ENCODE assay signal across 9 cellular contexts in genomic region chr4:112516401-112517066, GRCh38. TPM values are rescaled to one million over a fixed set of nuclear protein-coding genes. Genes with fewer than 3 reads are reported as not detected.
DNase-seq lines count a peak whose midpoint lies in the region; ATAC-seq and TF ChIP-seq lines count a peak whose summit lies in the region.
"Had no signal": no experiment of that assay in that cellular context is flagged by ENCODE, and none has a peak within 500 bp of the region (broad histone marks: within the 10 kb centered on the region; RNA-seq: fewer than 3 reads in every experiment).

No MANE protein-coding gene starts in this region.

- WGBS in heart left ventricle, 4 donors: 1 to 2% (median 1%) methylated on average over 42 to 56 of the region's 56 CpGs

- intact Hi-C loops in CD8-positive, alpha-beta T cell (cut with DNase I, micrococcal nuclease): loop anchor here in 1 of 2 experiments (5.0 kb wide), 1 partner anchor 1251 kb away; no protein-coding TSS in a partner anchor
- intact Hi-C loops in heart left ventricle (cut with DNase I): no loop called here

- no peaks in the 10 kb centered on the region for H3K36me3 ChIP-seq in CD8-positive, alpha-beta T cell (ENCODE audit: insufficient read depth, low read length)
- no peaks in the 10 kb centered on the region for H3K36me3 ChIP-seq in SJSA1
- H3K36me3 ChIP-seq in heart left ventricle: no peaks in the 10 kb centered on the region

- peaks cover 30% of the 10 kb centered on the region for H3K4me1 ChIP-seq in CD8-positive, alpha-beta T cell (ENCODE audit: insufficient read depth, low read length)
- H3K4me1 ChIP-seq in SJSA1 (replicated peaks) (peaks cover 28% of the 10 kb centered on the region), heart left ventricle (peaks cover 5 to 51% (median 17%) of the 10 kb centered on the region in 12 donors)

- ATAC-seq in CD8-positive, alpha-beta T cell: no peak
- peak; percentile 34 for ATAC-seq in HG03354 (IDR thresholded peaks at IDR 0.05; ENCODE audit: poor library complexity, severe bottlenecking, unreplicated experiment)
- ATAC-seq in heart left ventricle: peak in 1 of 4 donors; percentile 20
- ATAC-seq in stimulated activated effector memory CD8-positive, alpha-beta T cell treated with anti-CD3 and anti-CD28 coated beads, Interleukin-12 subunit alpha, Interleukin-12 subunit beta, amount 100 ng/mL, for 72 hours: no peak
- ATAC-seq in esophagus mucosa: no peak

- no peaks in the 10 kb centered on the region for H3K9me3 ChIP-seq in CD8-positive, alpha-beta T cell (ENCODE audit: low read length)
- H3K9me3 ChIP-seq in SJSA1 (replicated peaks) (no peaks in the 10 kb centered on the region), heart left ventricle (no peaks in the 10 kb centered on the region)

- POLR2A ChIA-PET in CD8-positive, alpha-beta T cell (lab: Charles Lee): no interaction called here

- H3K27ac ChIP-seq in CD8-positive, alpha-beta T cell (ENCODE audit: low read depth, low read length): no peak overlapping the region
- H3K27ac ChIP-seq in SJSA1 (no peak overlapping the region), heart left ventricle (no peak overlapping the region)
- H3K27ac ChIP-seq: epithelial cell of prostate had no signal

- CTCF ChIA-PET in CD8-positive, alpha-beta T cell (lab: Charles Lee): interaction anchor here (1.3 to 1.7 kb wide), 3 partner anchors 12 to 189 kb away, joined by 3 to 4 read pairs (median 4); no protein-coding TSS in a partner anchor

- peak overlapping the region; percentile 27 for H3K4me3 ChIP-seq in CD8-positive, alpha-beta T cell (ENCODE audit: low read depth, low read length)
- H3K4me3 ChIP-seq in SJSA1: peak overlapping the region; percentile 13
- H3K4me3 ChIP-seq in heart left ventricle: peak overlapping the region; percentile 24 to 66 (median 53)

- H3K36me3 Mint-ChIP-seq in CD8-positive, alpha-beta T cell: peaks cover 3% of the 10 kb centered on the region
- no peaks in the 10 kb centered on the region for H3K36me3 Mint-ChIP-seq in stimulated activated effector memory CD8-positive, alpha-beta T cell treated with anti-CD3 and anti-CD28 coated beads, Interleukin-12 subunit alpha, Interleukin-12 subunit beta, amount 100 ng/mL, for 72 hours

- H3K27ac Mint-ChIP-seq in CD8-positive, alpha-beta T cell: no peak overlapping the region
- no peak overlapping the region for H3K27ac Mint-ChIP-seq in stimulated activated effector memory CD8-positive, alpha-beta T cell treated with anti-CD3 and anti-CD28 coated beads, Interleukin-12 subunit alpha, Interleukin-12 subunit beta, amount 100 ng/mL, for 72 hours

- peaks cover 4% of the 10 kb centered on the region for H3K9me3 Mint-ChIP-seq in CD8-positive, alpha-beta T cell
- H3K9me3 Mint-ChIP-seq in stimulated activated effector memory CD8-positive, alpha-beta T cell treated with anti-CD3 and anti-CD28 coated beads, Interleukin-12 subunit alpha, Interleukin-12 subunit beta, amount 100 ng/mL, for 72 hours: no peaks in the 10 kb centered on the region

- peak overlapping the region; percentile 86 for H3K4me3 Mint-ChIP-seq in CD8-positive, alpha-beta T cell
- H3K4me3 Mint-ChIP-seq in stimulated activated effector memory CD8-positive, alpha-beta T cell treated with anti-CD3 and anti-CD28 coated beads, Interleukin-12 subunit alpha, Interleukin-12 subunit beta, amount 100 ng/mL, for 72 hours: peak overlapping the region; percentile 91

- peak; percentile 39 for TF ChIP-seq POLR2A in GM19193 (IDR thresholded peaks at IDR 0.05; ENCODE audit: extremely low read depth, insufficient read depth, insufficient read length)
- no peak for TF ChIP-seq POLR2A in heart left ventricle (IDR thresholded peaks at IDR 0.05)

- H3K4me1 Mint-ChIP-seq in CD8-positive, alpha-beta T cell (ENCODE audit: low read depth): peaks cover 49% of the 10 kb centered on the region
- H3K4me1 Mint-ChIP-seq in stimulated activated effector memory CD8-positive, alpha-beta T cell treated with anti-CD3 and anti-CD28 coated beads, Interleukin-12 subunit alpha, Interleukin-12 subunit beta, amount 100 ng/mL, for 72 hours: peaks cover 55% of the 10 kb centered on the region

- no peak for TF ChIP-seq CTCF in CD8-positive, alpha-beta T cell (IDR thresholded peaks at IDR 0.05)
- TF ChIP-seq CTCF in heart left ventricle (IDR thresholded peaks at IDR 0.05): no peak

- peaks cover 86% of the 10 kb centered on the region for H3K27me3 Mint-ChIP-seq in CD8-positive, alpha-beta T cell (ENCODE audit: low read depth)

- H3K27me3 ChIP-seq in CD8-positive, alpha-beta T cell (ENCODE audit: insufficient read depth, low read length): peaks cover 75% of the 10 kb centered on the region
- H3K27me3 ChIP-seq in SJSA1 (replicated peaks): peaks cover 80% of the 10 kb centered on the region
- H3K27me3 ChIP-seq in heart left ventricle: peaks cover 83 to 100% (median 96%) of the 10 kb centered on the region in 9 donors

- DNase-seq in CD8-positive, alpha-beta T cell: no peak
- DNase-seq in SJSA1 (ENCODE audit: low read depth in 1 of 2, low spot score in 2 of 2) (no peak), heart left ventricle (peak in 1 of 5 donors; percentile 22), AG08395 (ENCODE audit: low spot score) (no peak)
- DNase-seq in stimulated activated effector memory CD8-positive, alpha-beta T cell treated with anti-CD3 and anti-CD28 coated beads, Interleukin-12 subunit alpha, Interleukin-12 subunit beta, amount 100 ng/mL, for 72 hours (ENCODE audit: low spot score in 2 of 2): peak in 1 of 2 donors; percentile 53

RNA-seq across cellular contexts. Expression of gene NEUROG2, which starts 0.6 kb away (rescaled TPM):
- not detected for total RNA-seq in CD8-positive, alpha-beta T cell
- total RNA-seq in SJSA1 (2014; rRNA removed; shearing (Covaris generic)): 0.03 TPM in 1 of 2 replicates, not detected in the other
- total RNA-seq in heart left ventricle (not detected), esophagus mucosa (not detected)
- not detected for polyA plus RNA-seq in heart left ventricle
